In genomic region chr14:69398053-69398817, GRCh38 we compare ENCODE assay signal across 8 cellular contexts. TPM values are rescaled to one million over a fixed set of nuclear protein-coding genes. Genes with fewer than 3 reads are reported as not detected.
A peak's percentile ranks its signal among the peaks of the same experiment; 100 is the strongest.
DNase-seq lines count a peak whose midpoint lies in the region; ATAC-seq and TF ChIP-seq lines count a peak whose summit lies in the region.

Gene ERH (minus strand): TSS chr14:69398299. CDS start chr14:69398233, 66 bp downstream.
Gene SLC39A9 (plus strand): TSS chr14:69398692. CDS start chr14:69399370, 678 bp downstream.

- POLR2A ChIA-PET in IMR-90 (lab: Charles Lee; ENCODE audit: unreplicated experiment): interaction anchor here (0.6 to 0.7 kb wide), 3 partner anchors 15 to 440 kb away, joined by 3 to 6 read pairs (median 3); no protein-coding TSS in a partner anchor

- peak; percentile 91 for ATAC-seq in GM21528 (IDR thresholded peaks at IDR 0.05; ENCODE audit: low FRiP score, unreplicated experiment)
- peak; percentile 93 for ATAC-seq in IMR-90 (ENCODE audit: low read depth)

- peak within 1 kb of the TSS; percentile 95 for H4K91ac ChIP-seq in IMR-90 (ENCODE audit: insufficient read depth, low read depth, low read length)

- no peak; the same call in 1 of the 2 replicates for TF ChIP-seq RAD21 in IMR-90 (IDR thresholded peaks at IDR 0.05; ENCODE audit: low read length)

- peak within 1 kb of the TSS; percentile 84 for H2AFZ ChIP-seq in IMR-90 (replicated peaks; ENCODE audit: low read length, poor library complexity)

- 0% methylated on average over 4 of the region's 53 CpGs; no CpG with 5 or more reads in 1 of the 2 experiments for WGBS in IMR-90 (ENCODE audit: extremely low coverage in 2 of 2, insufficient read length in 1 of 2), 2 experiments

- peaks cover 9% of the 10 kb centered on the region for H3K9me1 ChIP-seq in IMR-90 (ENCODE audit: insufficient read depth, low read length)

- no TSS peak for BruUV-seq in IMR-90 (replicated peaks; lab: Mats Ljungman, UMichigan)

- no peaks in the 10 kb centered on the region for H3K9me3 ChIP-seq in IMR-90 (ENCODE audit: control insufficient read depth, insufficient read depth, low read length)

- peak within 1 kb of the TSS; percentile 94 for H3K4ac ChIP-seq in IMR-90 (ENCODE audit: low read depth, low read length)

- H4K8ac ChIP-seq in IMR-90 (ENCODE audit: low read depth in 2 of 2, low read length in 2 of 2): peak within 1 kb of the TSS; percentile 58 to 98

- H2AK5ac ChIP-seq in IMR-90 (ENCODE audit: low read depth, low read length): peak within 1 kb of the TSS; percentile 65

- H2BK5ac ChIP-seq in IMR-90 (ENCODE audit: low read depth, low read length, poor library complexity, severe bottlenecking): peak within 1 kb of the TSS; percentile 92

- peak within 1 kb of the TSS; percentile 98 for H4K5ac ChIP-seq in IMR-90 (ENCODE audit: low read depth, low read length)

- H2BK20ac ChIP-seq in IMR-90 (ENCODE audit: low read depth, low read length): peak within 1 kb of the TSS; percentile 66

- peaks cover 25 to 62% of the 10 kb centered on the region in 2 experiments for H3K79me1 ChIP-seq in IMR-90 (ENCODE audit: low read depth in 1 of 2, low read length in 2 of 2)

- H3K27ac ChIP-seq in IMR-90 (ENCODE audit: insufficient read depth, low read length): peak within 1 kb of the TSS; percentile 94

- intact Hi-C loops in IMR-90 (cut with micrococcal nuclease): loop anchor here (1.0 to 2.0 kb wide), 2 partner anchors 62 to 155 kb away; no protein-coding TSS in a partner anchor

- peak within 1 kb of the TSS; percentile 95 for H3K14ac ChIP-seq in IMR-90 (replicated peaks; ENCODE audit: low read depth, low read length)

- TF ChIP-seq CTCF in IMR-90 (conservative IDR thresholded peaks at IDR 0.05; ENCODE audit: low read depth, low read length): 0 out of 2 replicates have a peak, but pooled peaks have one; percentile 0

- H2BK120ac ChIP-seq in IMR-90 (ENCODE audit: low read depth, low read length): peak within 1 kb of the TSS; percentile 86

- peak within 1 kb of the TSS; percentile 87 for H3K4me2 ChIP-seq in IMR-90 (ENCODE audit: low read depth, low read length)

- H2AK9ac ChIP-seq in IMR-90 (replicated peaks; ENCODE audit: low read depth, low read length, poor library complexity): peak within 1 kb of the TSS; percentile 68

- in situ Hi-C loops in IMR-90 (cut with MboI; ENCODE audit: low sequenced_read_pairs): no loop called here

- peak within 1 kb of the TSS; percentile 84 for H3K18ac ChIP-seq in IMR-90 (ENCODE audit: low read depth, low read length)

- H3K9ac ChIP-seq in IMR-90 (ENCODE audit: low read depth, low read length): peak within 1 kb of the TSS; percentile 96

- peak within 1 kb of the TSS; percentile 57 for H3K4me3 ChIP-seq in IMR-90 (ENCODE audit: insufficient read depth, low read depth, low read length)

- peak within 1 kb of the TSS; percentile 98 for H3K56ac ChIP-seq in IMR-90 (ENCODE audit: extremely low read depth, insufficient read depth, low read length)

- H3K36me3 ChIP-seq in IMR-90 (ENCODE audit: control insufficient read depth, insufficient read depth, low read length): peaks cover 12% of the 10 kb centered on the region

- CTCF ChIA-PET in IMR-90 (lab: Yijun Ruan, JAX): interaction anchor here (0.6 to 1.0 kb wide), 2 partner anchors 15 to 269 kb away, joined by 3 read pairs; no protein-coding TSS in a partner anchor

- TF ChIP-seq POLR2A in IMR-90 (IDR thresholded peaks at IDR 0.05; ENCODE audit: low read depth, low read length): peak; percentile 93

- DNase-seq in DMS 273 (lab: John Stamatoyannopoulos, UW; ENCODE audit: unreplicated experiment): peak; percentile 99
- DNase-seq in IMR-90: peak; percentile 97
- DNase-seq in OCI-M1 (lab: John Stamatoyannopoulos, UW): peak; percentile 96
- DNase-seq in activated T-cell treated with anti-CD3 and anti-CD28 coated beads for 24 hours (ENCODE audit: low read depth): peak; percentile 91
- peak; percentile 96 for DNase-seq in epidermal melanocyte (ENCODE audit: insufficient read length, low spot score)
- DNase-seq in middle frontal gyrus (ENCODE audit: extremely low spot score, low spot score): peak; percentile 94
- peak; percentile 81 to 89 for DNase-seq in stimulated activated CD8-positive, alpha-beta memory T cell treated with anti-CD3 and anti-CD28 coated beads, Interleukin-2, amount 100 ng/mL, for 48 hours (ENCODE audit: low read depth in 2 of 2)

- dilution Hi-C loops in IMR-90 (cut with HindIII; ENCODE audit: low sequenced_read_pairs, unreplicated experiment): no loop called here

- H3K23ac ChIP-seq in IMR-90 (ENCODE audit: low read depth, low read length): peak within 1 kb of the TSS; percentile 96

- H2BK15ac ChIP-seq in IMR-90 (ENCODE audit: low read depth, low read length): peak within 1 kb of the TSS; percentile 52; the same call in 1 of the 3 replicates

- peaks cover 24% of the 10 kb centered on the region for H4K20me1 ChIP-seq in IMR-90 (ENCODE audit: insufficient read depth, low read length)

- peaks cover 1% of the 10 kb centered on the region; the same call in 1 of the 2 replicates for H3K4me1 ChIP-seq in IMR-90 (ENCODE audit: control insufficient read depth, insufficient read depth, low read length)

- H3K27me3 ChIP-seq in IMR-90 (ENCODE audit: control insufficient read depth, insufficient read depth, low read length): no peaks in the 10 kb centered on the region

TF ChIP-seq in IMR-90, 13 proteins besides CTCF, POLR2A, EP300 and RAD21:
- TF ChIP-seq CHD1 (IDR thresholded peaks at IDR 0.05; ENCODE audit: low read depth, low read length) (0 out of 2 replicates have a peak, but pooled peaks have one; percentile 12), BHLHE40 (IDR thresholded peaks at IDR 0.05; ENCODE audit: low read depth, low read length) (no peak), MXI1 (IDR thresholded peaks at IDR 0.05; ENCODE audit: borderline replicate concordance, low read depth, low read length) (peak; percentile 69; the same call in 1 of the 2 replicates), MAZ (IDR thresholded peaks at IDR 0.05; ENCODE audit: borderline replicate concordance, low read depth, low read length) (peak; percentile 40; the same call in 1 of the 2 replicates)
TF ChIP-seq in IMR-90: peak in this region for 3.

RNA-seq across cellular contexts. Expression of gene ERH, which starts in this region (rescaled TPM):
- total RNA-seq in IMR-90 (2012; rRNA removed): 64.2 and 189 TPM in 2 replicates
- polyA plus RNA-seq in IMR-90 (2012; rRNA removed): 128 and 150 TPM in 2 replicates
- 69.6 and 77.4 TPM in 2 replicates for polyA plus RNA-seq in IMR-90 (2012; cell fraction: cytosol; rRNA removed)
- 10.6 and 38.1 TPM in 2 replicates for polyA plus RNA-seq in IMR-90 (2012; cell fraction: nucleus; rRNA removed; ENCODE audit: low replicate concordance)

RNA-seq across cellular contexts. Expression of gene SLC39A9, which starts in this region (rescaled TPM):
- total RNA-seq in IMR-90 (2012; rRNA removed): 137 and 168 TPM in 2 replicates
- 33.1 and 41.4 TPM in 2 replicates for polyA plus RNA-seq in IMR-90 (2012; rRNA removed)
- 19.5 and 28.5 TPM in 2 replicates for polyA plus RNA-seq in IMR-90 (2012; cell fraction: cytosol; rRNA removed)
- polyA plus RNA-seq in IMR-90 (2012; cell fraction: nucleus; rRNA removed; ENCODE audit: low replicate concordance): 16.3 and 29.5 TPM in 2 replicates

Comparison
In these comparisons a context has a peak if more than half of its experiments do, and no peak if none do; other contexts are left out.
1. Peak in every context shown above with its lines: DNase-seq, ATAC-seq, H3K4me3 ChIP-seq and H3K27ac ChIP-seq.